21 cellular contexts compared by ENCODE assay signal in the genomic region with DNA sequence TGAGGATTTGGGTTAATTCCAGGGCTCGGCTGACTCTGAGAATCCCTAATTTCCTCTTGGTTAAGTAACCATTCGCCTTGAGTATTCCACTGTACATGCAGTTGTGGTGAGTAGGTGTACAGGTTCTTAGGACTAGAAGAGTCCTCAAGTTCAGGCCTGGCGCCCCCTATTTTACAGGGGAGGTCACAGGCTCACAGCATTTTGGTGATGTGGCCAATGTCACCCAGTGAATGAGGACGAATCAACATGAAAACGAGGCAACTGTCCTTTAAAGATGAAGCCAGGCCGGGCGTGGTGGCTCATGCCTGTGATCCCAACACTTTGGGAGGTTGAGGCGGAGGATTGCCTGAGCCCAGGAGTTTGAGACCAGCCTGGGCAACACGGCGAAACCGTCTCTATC. TPM values are rescaled to one million over a fixed set of nuclear protein-coding genes. Genes with fewer than 3 reads are reported as not detected.
"Had no signal": no experiment of that assay in that cellular context is flagged by ENCODE, and none has a peak within 500 bp of the region (broad histone marks: within the 10 kb centered on the region; RNA-seq: fewer than 3 reads in every experiment).

No MANE protein-coding gene starts in this region.

- H3K4me2 ChIP-seq: KMS-11 had no signal

- H3K9ac ChIP-seq: KMS-11 had no signal

- H3K27ac ChIP-seq: KMS-11, VCaP had no signal

- H3K36me3 ChIP-seq: MG63 had no signal

- H3K27me3 ChIP-seq: MG63 had no signal

- ATAC-seq: activated naive CD4-positive, alpha-beta T cell treated with anti-CD3 and anti-CD28 coated beads, Interleukin-2, amount 50 U/mL, for 72 hours; activated T-cell treated with anti-CD3 and anti-CD28 coated beads, Interleukin-2, amount 50 U/mL, for 4 hours had no signal

- H3K9me3 ChIP-seq: MG63 had no signal

- DNase-seq: activated CD4-positive, alpha-beta memory T cell treated with anti-CD3 and anti-CD28 coated beads for 36 hours; activated CD4-positive, alpha-beta T cell treated with anti-CD3 and anti-CD28 coated beads, Interleukin-2, amount 10 ng/mL, durations not matched to agents 7 days and 5 days; activated CD4-positive, CD25-positive, alpha-beta regulatory T cell; activated CD8-positive, alpha-beta memory T cell treated with anti-CD3 and anti-CD28 coated beads for 24 hours; activated effector memory CD4-positive, alpha-beta T cell treated with anti-CD3 and anti-CD28 coated beads, Interleukin-2, amount 50 U/mL, for 16 hours; activated naive CD4-positive, alpha-beta T cell treated with Interleukin-2 at 50 U/mL for 16 hours; activated T-cell treated with anti-CD3 and anti-CD28 coated beads, Interleukin-2, amount 50 U/mL, for 4 hours; amygdala; caudate nucleus; MG63; MV-4-11; NCI-H1105; NCI-H1436; NCI-H1694 treated with DMSO at 0.1 percent for 48 hours; NCI-H2081; NCI-H524; SIG-M5; T-helper 2 cell had no signal

- H3K4me3 ChIP-seq: MG63 had no signal

RNA-seq across cellular contexts. Expression of gene ABCC6, which starts 55.4 kb away (rescaled TPM):
- total RNA-seq: activated CD4-positive, alpha-beta memory T cell treated with anti-CD3 and anti-CD28 coated beads for 36 hours; activated CD4-positive, alpha-beta T cell treated with anti-CD3 and anti-CD28 coated beads, Interleukin-2, amount 10 ng/mL, durations not matched to agents 7 days and 5 days; activated naive CD4-positive, alpha-beta T cell treated with anti-CD3 and anti-CD28 coated beads, Interleukin-2, amount 50 U/mL, for 72 hours; activated T-cell treated with anti-CD3 and anti-CD28 coated beads, Interleukin-2, amount 50 U/mL, for 4 hours had no signal
